Comparison of ENCODE assay signal across 8 cellular contexts in the genomic region with DNA sequence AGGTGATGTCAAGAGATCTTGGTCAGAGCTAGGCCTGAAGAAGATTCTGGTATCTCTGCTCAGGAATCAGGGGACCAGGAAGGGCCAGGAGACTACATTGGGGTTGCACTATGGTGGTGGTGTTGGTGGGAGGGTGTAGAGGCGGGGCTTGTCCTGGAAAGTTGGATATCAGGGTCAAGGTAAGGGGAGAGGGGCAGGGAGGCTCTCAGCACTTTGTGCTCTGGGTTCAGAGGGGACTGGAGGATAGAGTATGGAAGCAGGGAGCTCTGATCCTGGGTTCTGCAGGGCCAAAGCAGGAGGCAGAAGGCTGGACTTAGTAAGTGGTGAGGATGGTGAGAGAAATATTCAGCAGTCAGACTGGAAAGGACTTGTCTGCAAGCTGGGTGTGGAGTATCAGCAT. TPM values are rescaled to one million over a fixed set of nuclear protein-coding genes. Genes with fewer than 3 reads are reported as not detected.
A peak's percentile ranks its signal among the peaks of the same experiment; 100 is the strongest.
DNase-seq lines count a peak whose midpoint lies in the region; ATAC-seq, FAIRE-seq and TF ChIP-seq lines count a peak whose summit lies in the region.

No MANE protein-coding gene starts in this region.

- DNase-seq in GM12891 (ENCODE audit: insufficient read length, low spot score) (no peak), T-helper 17 cell (no peak), foreskin fibroblast (no peak), 8988T (no peak), pons (ENCODE audit: low spot score) (no peak)

- TF ChIP-seq POLR2A in GM12891 (IDR thresholded peaks at IDR 0.05; ENCODE audit: low read depth, low read length) = no peak

- H3K9ac ChIP-seq in skeletal muscle tissue (ENCODE audit: low read depth in 1 of 3, low read length in 3 of 3) = peak overlapping the region; percentile 67 to 95 (median 92)

- peak overlapping the region; percentile 43 to 52 for H3K4me3 ChIP-seq in foreskin fibroblast (ENCODE audit: low read depth in 1 of 2, low read length in 2 of 2)
- H3K4me3 ChIP-seq in skeletal muscle tissue (ENCODE audit: low read length in 3 of 3) = peak overlapping the region; percentile 64 to 86 (median 65)

- ATAC-seq in T-helper 17 cell (no peak), GM19324 (IDR thresholded peaks at IDR 0.05; ENCODE audit: low FRiP score, unreplicated experiment) (no peak), GM21786 (IDR thresholded peaks at IDR 0.05; ENCODE audit: unreplicated experiment) (no peak)

- peaks cover 10 to 18% (median 14%) of the 10 kb centered on the region in 3 donors for H3K36me3 ChIP-seq in skeletal muscle tissue (ENCODE audit: control insufficient read depth in 3 of 3, insufficient read depth in 3 of 3, low read length in 3 of 3)

- H3K4me3 Mint-ChIP-seq in T-helper 17 cell = peak overlapping the region; percentile 95

- H3K4me1 Mint-ChIP-seq in T-helper 17 cell = peaks cover 38% of the 10 kb centered on the region

- H3K27ac ChIP-seq in skeletal muscle tissue (ENCODE audit: low read depth, low read length) = peak overlapping the region; percentile 91

- H3K9me3 ChIP-seq in T-helper 17 cell (ENCODE audit: control insufficient read depth, low read length, poor library complexity, severe bottlenecking) (no peaks in the 10 kb centered on the region), skeletal muscle tissue (ENCODE audit: control insufficient read depth in 3 of 3, low read length in 3 of 3) (no peaks in the 10 kb centered on the region)

- peak overlapping the region; percentile 80 for H3K27ac Mint-ChIP-seq in T-helper 17 cell

- FAIRE-seq in GM12891 (lab: Jason Lieb, UNC) = peak; percentile 13

- H3K36me3 Mint-ChIP-seq in T-helper 17 cell (ENCODE audit: low read depth) = peaks cover under 1% of the 10 kb centered on the region

- H3K27me3 Mint-ChIP-seq in T-helper 17 cell = peaks cover 22% of the 10 kb centered on the region

- H3K4me1 ChIP-seq in skeletal muscle tissue (ENCODE audit: control insufficient read depth in 3 of 3, insufficient read depth in 3 of 3, low read length in 3 of 3) = peaks cover 72 to 88% (median 75%) of the 10 kb centered on the region in 3 donors

- H3K27me3 ChIP-seq in skeletal muscle tissue (ENCODE audit: control insufficient read depth in 3 of 3, insufficient read depth in 3 of 3, low read length in 3 of 3) = no peaks in the 10 kb centered on the region

- no peak for TF ChIP-seq CTCF in foreskin fibroblast (IDR thresholded peaks at IDR 0.05; ENCODE audit: low read depth, low read length)

TF ChIP-seq in GM12891, 5 proteins besides CTCF, POLR2A, EP300 and RAD21:
- TF ChIP-seq TAF1 (IDR thresholded peaks at IDR 0.05; ENCODE audit: low read depth, low read length) (no peak), POU2F2 (IDR thresholded peaks at IDR 0.05; ENCODE audit: low read depth, low read length) (no peak)

RNA-seq across cellular contexts. Expression of gene NOL3, which starts 3.0 kb away (rescaled TPM):
- polyA plus RNA-seq in GM12891 (2012; ENCODE audit: low read depth, missing spikeins) = 10.3 TPM
- total RNA-seq in T-helper 17 cell (1 to 10 TPM; 4.3 to 5.5 TPM), skeletal muscle tissue (11.0 TPM)

RNA-seq across cellular contexts. Expression of gene HSF4, which starts 8.8 kb away (rescaled TPM):
- polyA plus RNA-seq in GM12891 (2012; ENCODE audit: low read depth, missing spikeins) = 13.0 TPM
- total RNA-seq in T-helper 17 cell = 10 to 100 TPM; 54.5 to 80.9 TPM
- total RNA-seq in skeletal muscle tissue = 3.7 TPM

RNA-seq across cellular contexts. Expression of gene MATCAP1, which starts 10.4 kb away (rescaled TPM):
- polyA plus RNA-seq in GM12891 (2012; ENCODE audit: low read depth, missing spikeins) = 19.1 TPM
- total RNA-seq in T-helper 17 cell (10 to 100 TPM; 16.0 to 19.7 TPM), skeletal muscle tissue (5.2 TPM)

RNA-seq across cellular contexts. Expression of gene FBXL8, which starts 13.6 kb away (rescaled TPM):
- 6.3 TPM for polyA plus RNA-seq in GM12891 (2012; ENCODE audit: low read depth, missing spikeins)
- total RNA-seq in T-helper 17 cell = 10 to 100 TPM; 50.0 to 55.1 TPM
- total RNA-seq in skeletal muscle tissue = 1.6 TPM

RNA-seq across cellular contexts. Expression of gene TRADD, which starts 13.6 kb away (rescaled TPM):
- polyA plus RNA-seq in GM12891 (2012; ENCODE audit: low read depth, missing spikeins) = 17.2 TPM
- total RNA-seq in T-helper 17 cell (100 to 1,000 TPM in 1 of 2 donors, 10 to 100 TPM in 1; 92.7 to 103 TPM), skeletal muscle tissue (6.3 TPM)

Comparison
In these comparisons a context has a peak if more than half of its experiments do, and no peak if none do; other contexts are left out.
1. RNA of gene HSF4, which starts 8.8 kb away (total RNA-seq): 54.5 to 80.9 TPM in T-helper 17 cell; 3.7 TPM in skeletal muscle tissue (single experiment); every median in the first group is over 10 times any median in the second.